ENCODE assay signal across 19 cellular contexts in genomic region chr3:195082811-195083210, GRCh38.
DNase-seq lines count a peak whose midpoint lies in the region; ATAC-seq and TF ChIP-seq lines count a peak whose summit lies in the region.
"Had no signal": no experiment of that assay in that cellular context is flagged by ENCODE, and none has a peak within 500 bp of the region (broad histone marks: within the 10 kb centered on the region; RNA-seq: fewer than 3 reads in every experiment).

No MANE protein-coding gene starts in this region.

- H3K27me3 Mint-ChIP-seq in glutamatergic neuron (ENCODE audit: unreplicated experiment): peaks cover 31% of the 10 kb centered on the region

- TF ChIP-seq POLR2A in heart left ventricle (IDR thresholded peaks at IDR 0.05): no peak

- DNase-seq in heart left ventricle (peak in 2 of 5 donors; percentile 11 to 39), Right ventricle myocardium superior (no peak), glutamatergic neuron (peak; percentile 6), lower lobe of right lung (peak; percentile 32), NCI-H1105 treated with DMSO at 0.1 percent for 48 hours (lab: John Stamatoyannopoulos, UW) (no peak), HEK293T (ENCODE audit: extremely low spot score) (no peak)
- DNase-seq: 8988T; BE2C; CD8-positive, alpha-beta memory T cell; DMS79 treated with DMSO at 0.1 percent for 48 hours; H7; MV-4-11; NCI-H1436; NCI-H2029; NCI-H2171 treated with DMSO at 0.1 percent for 48 hours; NCI-H446 treated with DMSO at 0.1 percent for 48 hours had no signal

- intact Hi-C loops in heart left ventricle (cut with DNase I) (no loop called here), Right ventricle myocardium superior (cut with DNase I) (no loop called here), lower lobe of right lung (cut with DNase I) (no loop called here)

- H3K36me3 ChIP-seq in heart left ventricle: no peaks in the 10 kb centered on the region
- no peaks in the 10 kb centered on the region for H3K36me3 ChIP-seq in lower lobe of right lung
- H3K36me3 ChIP-seq: BE2C had no signal

- H3K9me3 ChIP-seq in heart left ventricle: no peaks in the 10 kb centered on the region
- no peaks in the 10 kb centered on the region for H3K9me3 ChIP-seq in lower lobe of right lung
- H3K9me3 ChIP-seq: BE2C had no signal

- CTCF ChIA-PET in HEK293T (lab: Yijun Ruan, JAX): no interaction called here

- peaks cover 37% of the 10 kb centered on the region for H3K4me1 Mint-ChIP-seq in glutamatergic neuron (ENCODE audit: low read depth, unreplicated experiment)

- H3K9me3 Mint-ChIP-seq in glutamatergic neuron (ENCODE audit: unreplicated experiment): peaks cover 10% of the 10 kb centered on the region
- H3K9me3 Mint-ChIP-seq: CD8-positive, alpha-beta memory T cell had no signal

- TF ChIP-seq CTCF in heart left ventricle (IDR thresholded peaks at IDR 0.05) (no peak), glutamatergic neuron (IDR thresholded peaks at IDR 0.05; ENCODE audit: partially characterized antibody, unreplicated experiment) (no peak), lower lobe of right lung (IDR thresholded peaks at IDR 0.05) (no peak)

- no peak overlapping the region for H3K27ac Mint-ChIP-seq in glutamatergic neuron (ENCODE audit: unreplicated experiment)

- 72 to 85% (median 80%) methylated on average over 10 of the region's 10 CpGs for WGBS in heart left ventricle, 4 donors

- ATAC-seq in heart left ventricle (no peak), Right ventricle myocardium superior (ENCODE audit: poor library complexity) (no peak), lower lobe of right lung (no peak), HG03039 (IDR thresholded peaks at IDR 0.05; ENCODE audit: unreplicated experiment) (no peak), GM21717 (IDR thresholded peaks at IDR 0.05; ENCODE audit: unreplicated experiment) (no peak)

- H3K27me3 ChIP-seq in heart left ventricle: no peaks in the 10 kb centered on the region
- no peaks in the 10 kb centered on the region for H3K27me3 ChIP-seq in lower lobe of right lung (ENCODE audit: low read depth)
- H3K27me3 ChIP-seq: BE2C had no signal

- no peak overlapping the region for H3K4me3 ChIP-seq in heart left ventricle
- no peak overlapping the region for H3K4me3 ChIP-seq in lower lobe of right lung

- H3K27ac ChIP-seq in heart left ventricle (peak overlapping the region in 8 of 12 donors; percentile 17 to 96 (median 84)), lower lobe of right lung (no peak overlapping the region)
- H3K27ac ChIP-seq: HL-60 had no signal

- H3K4me3 Mint-ChIP-seq in glutamatergic neuron (ENCODE audit: unreplicated experiment): no peak overlapping the region
- H3K4me3 Mint-ChIP-seq: CD8-positive, alpha-beta memory T cell had no signal

- H3K4me1 ChIP-seq in heart left ventricle (peaks cover 11 to 54% (median 38%) of the 10 kb centered on the region in 12 donors), lower lobe of right lung (peaks cover 32% of the 10 kb centered on the region)

- H3K36me3 Mint-ChIP-seq in glutamatergic neuron (ENCODE audit: unreplicated experiment): no peaks in the 10 kb centered on the region

- POLR2A ChIA-PET in HEK293T (lab: Yijun Ruan, JAX): no interaction called here

TF ChIP-seq in HEK293T, 16 proteins besides CTCF, POLR2A, EP300 and RAD21:
- no peak for TF ChIP-seq FOXK2 (IDR thresholded peaks at IDR 0.05)
- no peak for TF ChIP-seq ZNF384 (IDR thresholded peaks at IDR 0.05)
- no peak for TF ChIP-seq LEF1 (IDR thresholded peaks at IDR 0.05; ENCODE audit: borderline replicate concordance)
- TF ChIP-seq SP1 (IDR thresholded peaks at IDR 0.05): no peak
- TF ChIP-seq NFRKB (IDR thresholded peaks at IDR 0.05): no peak
- no peak for TF ChIP-seq PKNOX1 (IDR thresholded peaks at IDR 0.05)
- no peak for TF ChIP-seq BHLHE40 (IDR thresholded peaks at IDR 0.05; ENCODE audit: borderline replicate concordance)
- TF ChIP-seq TARDBP (IDR thresholded peaks at IDR 0.05): no peak
- no peak for TF ChIP-seq HDGF (IDR thresholded peaks at IDR 0.05; ENCODE audit: borderline replicate concordance)
- TF ChIP-seq ELF4 (IDR thresholded peaks at IDR 0.05): no peak
- no peak for TF ChIP-seq ARNT (IDR thresholded peaks at IDR 0.05)
- no peak for TF ChIP-seq FOXA1 (IDR thresholded peaks at IDR 0.05)
- no peak for TF ChIP-seq CTBP1 (IDR thresholded peaks at IDR 0.05; ENCODE audit: borderline replicate concordance)
- TF ChIP-seq SUZ12 (IDR thresholded peaks at IDR 0.05): no peak
TF ChIP-seq in HEK293T: peak in this region for 0.

Comparison
In these comparisons a context has a peak if more than half of its experiments do, and no peak if none do; other contexts are left out.
1. DNase-seq: peak in glutamatergic neuron (single experiment) and lower lobe of right lung (single experiment); none in Right ventricle myocardium superior (single experiment), NCI-H1105 treated with DMSO at 0.1 percent for 48 hours (single experiment) and HEK293T (single experiment).